Comparison of ENCODE assay signal across 34 cellular contexts in the genomic region with DNA sequence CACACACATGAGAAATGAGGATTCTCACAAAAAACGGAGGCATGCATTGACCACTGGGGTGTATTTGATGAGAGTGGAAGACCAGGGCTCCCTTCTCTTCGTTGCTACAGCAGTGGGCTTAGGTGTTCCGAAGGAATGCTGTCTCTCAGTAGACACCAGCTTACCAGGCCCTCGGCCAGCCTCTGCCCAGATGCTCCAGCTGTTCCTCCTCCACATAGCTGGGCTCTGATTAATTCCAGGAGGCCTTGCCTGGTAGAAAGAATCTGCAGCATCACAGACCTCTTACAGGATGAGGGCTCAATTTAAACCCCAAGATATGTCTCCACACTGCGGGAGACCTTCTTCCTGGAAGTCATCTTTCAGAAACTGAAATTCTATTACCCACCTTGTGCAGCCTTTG.
"Had no signal": no experiment of that assay in that cellular context is flagged by ENCODE, and none has a peak within 500 bp of the region (broad histone marks: within the 10 kb centered on the region; RNA-seq: fewer than 3 reads in every experiment).

No MANE protein-coding gene starts in this region.

- H3K36me3 Mint-ChIP-seq: activated naive CD4-positive, alpha-beta T cell treated with anti-CD3 and anti-CD28 coated beads, Interleukin-2, amount 50 U/mL, for 24 hours; memory B cell; naive thymus-derived CD8-positive, alpha-beta T cell; stimulated activated naive B cell treated with anti-CD40 and anti-IgM and Interleukin-4, amounts not matched to agents 10 μg/mL and 1 μg/mL and 100 μg/mL, for 72 hours; WTC11 had no signal

- H3K27ac ChIP-seq: ascending aorta, brain microvascular endothelial cell, coronary artery, dorsolateral prefrontal cortex, gastroesophageal sphincter, sigmoid colon, stomach, thyroid gland, upper lobe of right lung had no signal

- H3K9me3 Mint-ChIP-seq: neural crest cell had no signal

- H3K27me3 Mint-ChIP-seq: activated CD4-positive, alpha-beta memory T cell treated with anti-CD3 and anti-CD28 coated beads, Interleukin-2, amount 10 ng/mL, durations not matched to agents 7 days and 5 days; activated CD4-positive, alpha-beta T cell treated with anti-CD3 and anti-CD28 coated beads, Interleukin-2, amount 10 ng/mL, durations not matched to agents 7 days and 5 days; activated naive CD4-positive, alpha-beta T cell treated with anti-CD3 and anti-CD28 coated beads, Interleukin-2, amount 50 U/mL, for 24 hours; activated naive CD8-positive, alpha-beta T cell treated with anti-CD3 and anti-CD28 coated beads, Interleukin-2, amount 50 U/mL, for 24 hours; activated T-helper 17 cell treated with anti-CD3 and anti-CD28 coated beads, Interleukin-2, amount 50 U/mL, for 72 hours; memory B cell; naive thymus-derived CD8-positive, alpha-beta T cell; stimulated activated naive B cell treated with anti-CD40 and anti-IgM and Interleukin-4, amounts not matched to agents 10 μg/mL and 1 μg/mL and 100 μg/mL, for 72 hours had no signal

- H3K4me3 Mint-ChIP-seq: activated CD4-positive, alpha-beta memory T cell treated with anti-CD3 and anti-CD28 coated beads, Interleukin-2, amount 10 ng/mL, durations not matched to agents 7 days and 5 days; activated CD4-positive, alpha-beta T cell treated with anti-CD3 and anti-CD28 coated beads, Interleukin-2, amount 10 ng/mL, durations not matched to agents 7 days and 5 days; activated naive CD4-positive, alpha-beta T cell treated with anti-CD3 and anti-CD28 coated beads, Interleukin-2, amount 50 U/mL, for 24 hours; activated naive CD8-positive, alpha-beta T cell treated with anti-CD3 and anti-CD28 coated beads, Interleukin-2, amount 50 U/mL, for 24 hours; activated T-cell treated with anti-CD3 and anti-CD28 coated beads, Interleukin-2, amount 50 U/mL, for 4 hours; activated T-helper 17 cell treated with anti-CD3 and anti-CD28 coated beads, Interleukin-2, amount 50 U/mL, for 72 hours; memory B cell; naive thymus-derived CD8-positive, alpha-beta T cell; neural crest cell; stimulated activated naive B cell treated with anti-CD40 and anti-IgM and Interleukin-4, amounts not matched to agents 10 μg/mL and 1 μg/mL and 100 μg/mL, for 72 hours; T-helper 1 cell treated with Interleukin-12 subunit alpha and Interleukin-12 subunit beta and Interleukin-4 antibody, amounts not matched to agents 30 μg/mL and 1 μg/mL, for 36 hours; WTC11 had no signal

- H3K27ac Mint-ChIP-seq: activated CD4-positive, alpha-beta memory T cell treated with anti-CD3 and anti-CD28 coated beads, Interleukin-2, amount 10 ng/mL, durations not matched to agents 7 days and 5 days; activated CD4-positive, alpha-beta T cell treated with anti-CD3 and anti-CD28 coated beads, Interleukin-2, amount 10 ng/mL, durations not matched to agents 7 days and 5 days; activated naive CD4-positive, alpha-beta T cell treated with anti-CD3 and anti-CD28 coated beads, Interleukin-2, amount 50 U/mL, for 24 hours; activated naive CD8-positive, alpha-beta T cell treated with anti-CD3 and anti-CD28 coated beads, Interleukin-2, amount 50 U/mL, for 24 hours; activated T-helper 17 cell treated with anti-CD3 and anti-CD28 coated beads, Interleukin-2, amount 50 U/mL, for 72 hours; memory B cell; naive thymus-derived CD8-positive, alpha-beta T cell; stimulated activated naive B cell treated with anti-CD40 and anti-IgM and Interleukin-4, amounts not matched to agents 10 μg/mL and 1 μg/mL and 100 μg/mL, for 72 hours; T-helper 1 cell treated with Interleukin-12 subunit alpha and Interleukin-12 subunit beta and Interleukin-4 antibody, amounts not matched to agents 30 μg/mL and 1 μg/mL, for 36 hours; WTC11 had no signal

- H3K27me3 ChIP-seq: ascending aorta, brain microvascular endothelial cell, gastroesophageal sphincter, sigmoid colon, stomach, thyroid gland, upper lobe of right lung had no signal

- H3K9me3 ChIP-seq: ascending aorta, gastroesophageal sphincter, sigmoid colon, stomach, thyroid gland, upper lobe of right lung had no signal

- H3K4me2 ChIP-seq: smooth muscle cell had no signal

- H3K4me1 ChIP-seq: ascending aorta, gastroesophageal sphincter, sigmoid colon, stomach, thyroid gland, upper lobe of right lung had no signal

- H3K36me3 ChIP-seq: ascending aorta, brain microvascular endothelial cell, gastroesophageal sphincter, sigmoid colon, stomach, thyroid gland, upper lobe of right lung had no signal

- H3K4me1 Mint-ChIP-seq: activated CD4-positive, alpha-beta memory T cell treated with anti-CD3 and anti-CD28 coated beads, Interleukin-2, amount 10 ng/mL, durations not matched to agents 7 days and 5 days; activated CD4-positive, alpha-beta T cell treated with anti-CD3 and anti-CD28 coated beads, Interleukin-2, amount 10 ng/mL, durations not matched to agents 7 days and 5 days; activated naive CD4-positive, alpha-beta T cell treated with anti-CD3 and anti-CD28 coated beads, Interleukin-2, amount 50 U/mL, for 24 hours; activated naive CD8-positive, alpha-beta T cell treated with anti-CD3 and anti-CD28 coated beads, Interleukin-2, amount 50 U/mL, for 24 hours; activated T-helper 17 cell treated with anti-CD3 and anti-CD28 coated beads, Interleukin-2, amount 50 U/mL, for 72 hours; memory B cell; naive thymus-derived CD8-positive, alpha-beta T cell; neural crest cell; stimulated activated naive B cell treated with anti-CD40 and anti-IgM and Interleukin-4, amounts not matched to agents 10 μg/mL and 1 μg/mL and 100 μg/mL, for 72 hours; WTC11 had no signal

- ATAC-seq: activated naive CD8-positive, alpha-beta T cell treated with anti-CD3 and anti-CD28 coated beads, Interleukin-2, amount 50 U/mL, for 24 hours; activated T-cell treated with anti-CD3 and anti-CD28 coated beads, Interleukin-2, amount 50 U/mL, for 4 hours; activated T-helper 17 cell treated with anti-CD3 and anti-CD28 coated beads, Interleukin-2, amount 50 U/mL, for 72 hours; gastroesophageal sphincter; naive thymus-derived CD8-positive, alpha-beta T cell; stimulated activated naive B cell treated with anti-CD40 and anti-IgM and Interleukin-4, amounts not matched to agents 10 μg/mL and 1 μg/mL and 100 μg/mL, for 72 hours; upper lobe of right lung; WTC11 had no signal

- H3K4me3 ChIP-seq: ascending aorta, coronary artery, dorsolateral prefrontal cortex, gastroesophageal sphincter, sigmoid colon, smooth muscle cell, stomach, thyroid gland, upper lobe of right lung had no signal

- DNase-seq: activated CD4-positive, alpha-beta memory T cell treated with anti-CD3 and anti-CD28 coated beads, Interleukin-2, amount 10 ng/mL, durations not matched to agents 7 days and 5 days; activated CD4-positive, alpha-beta T cell treated with anti-CD3 and anti-CD28 coated beads for 1 hour; activated CD4-positive, alpha-beta T cell treated with anti-CD3 and anti-CD28 coated beads, Interleukin-2, amount 10 ng/mL, durations not matched to agents 7 days and 5 days; activated CD8-positive, alpha-beta memory T cell treated with anti-CD3 and anti-CD28 coated beads, Interleukin-2, amount 50 U/mL, for 48 hours; activated naive CD8-positive, alpha-beta T cell treated with anti-CD3 and anti-CD28 coated beads, Interleukin-2, amount 50 U/mL, for 24 hours; activated T-cell treated with anti-CD3 and anti-CD28 coated beads, Interleukin-2, amount 50 U/mL, for 4 hours; brain microvascular endothelial cell; dorsolateral prefrontal cortex; effector memory CD4-positive, alpha-beta T cell; erythroblast; hippocampal formation; kidney; midbrain; naive thymus-derived CD8-positive, alpha-beta T cell; sigmoid colon; stimulated activated CD4-positive, alpha-beta T cell treated with anti-CD3 and anti-CD28 coated beads, Interleukin-1b, Interleukin-23, amount 100 ng/mL, for 48 hours; stimulated activated CD4-positive, alpha-beta T cell treated with anti-CD3 and anti-CD28 coated beads, Interleukin-4, amount 100 ng/mL, for 4 hours; stimulated activated CD8-positive, alpha-beta memory T cell treated with anti-CD3 and anti-CD28 coated beads, Interleukin-4, amount 100 ng/mL, for 48 hours; stimulated activated naive B cell treated with anti-CD40 and anti-IgM and Interleukin-4, amounts not matched to agents 10 μg/mL and 1 μg/mL and 100 μg/mL, for 72 hours; stomach; SW 1271; T1000; thyroid gland; upper lobe of right lung had no signal
